8 cellular contexts compared by ENCODE assay signal in genomic region chr12:123063535-123063934, GRCh38.
DNase-seq lines count a peak whose midpoint lies in the region; ATAC-seq and TF ChIP-seq lines count a peak whose summit lies in the region.

No MANE protein-coding gene starts in this region.

- TF ChIP-seq POLR2A in gastroesophageal sphincter (IDR thresholded peaks at IDR 0.05) = no peak

- H3K36me3 ChIP-seq in mammary epithelial cell (ENCODE audit: insufficient read depth, low read length) (no peaks in the 10 kb centered on the region), PC-3 (ENCODE audit: low read depth, low read length) (no peaks in the 10 kb centered on the region), gastroesophageal sphincter (no peaks in the 10 kb centered on the region)

- peaks cover 17% of the 10 kb centered on the region for H3K4me1 ChIP-seq in mammary epithelial cell (ENCODE audit: insufficient read depth, low read length)
- peaks cover 26% of the 10 kb centered on the region for H3K4me1 ChIP-seq in PC-3 (ENCODE audit: insufficient read depth, low read length)
- H3K4me1 ChIP-seq in gastroesophageal sphincter = peaks cover 22 to 94% (median 59%) of the 10 kb centered on the region in 3 donors

- peaks cover 24% of the 10 kb centered on the region for H3K79me2 ChIP-seq in mammary epithelial cell (ENCODE audit: insufficient read depth, low read length)
- H3K79me2 ChIP-seq in PC-3 (ENCODE audit: low read length) = no peaks in the 10 kb centered on the region

- ATAC-seq in PC-3 (peak; percentile 4; the same call in 1 of the 2 replicates), gastroesophageal sphincter (no peak), HG03139 (IDR thresholded peaks at IDR 0.05; ENCODE audit: unreplicated experiment) (no peak)

- no peak overlapping the region for H3K27ac ChIP-seq in mammary epithelial cell (ENCODE audit: insufficient read depth, low read depth, low read length)
- peak overlapping the region; percentile 88 for H3K27ac ChIP-seq in PC-3 (ENCODE audit: low read length)
- H3K27ac ChIP-seq in gastroesophageal sphincter = peak overlapping the region in 3 of 4 donors; percentile 79 to 82 (median 80)
- H3K27ac ChIP-seq in temporal lobe (ENCODE audit: low read depth, low read length) = peak overlapping the region; percentile 77

- no peaks in the 10 kb centered on the region for H3K9me3 Mint-ChIP-seq in MCF 10A (ENCODE audit: unreplicated experiment)

- intact Hi-C loops in MCF 10A (cut with micrococcal nuclease) = no loop called here
- intact Hi-C loops in mammary epithelial cell (cut with micrococcal nuclease) = no loop called here
- intact Hi-C loops in PC-3 (cut with micrococcal nuclease) = no loop called here

- H3K4me1 Mint-ChIP-seq in MCF 10A (ENCODE audit: insufficient read depth, unreplicated experiment) = peaks cover 8% of the 10 kb centered on the region

- no peak overlapping the region for H3K4me3 ChIP-seq in mammary epithelial cell (replicated peaks in 1 of 3; ENCODE audit: insufficient read depth in 1 of 3, low read depth in 2 of 3, low read length in 3 of 3)
- no peak overlapping the region for H3K4me3 ChIP-seq in PC-3 (ENCODE audit: low read length)
- H3K4me3 ChIP-seq in gastroesophageal sphincter = no peak overlapping the region

- H3F3A ChIP-seq in PC-3 (ENCODE audit: low read length, unreplicated experiment) = no peaks in the 10 kb centered on the region

- H3K27me3 ChIP-seq in mammary epithelial cell (ENCODE audit: insufficient read depth, low read length) (no peaks in the 10 kb centered on the region), PC-3 (ENCODE audit: low read length) (no peaks in the 10 kb centered on the region), gastroesophageal sphincter (no peaks in the 10 kb centered on the region)

- peak; percentile 11 for TF ChIP-seq CTCF in MCF 10A (IDR thresholded peaks at IDR 0.05; ENCODE audit: unreplicated experiment)
- peak in 1 of 2 donors; percentile 40 for TF ChIP-seq CTCF in mammary epithelial cell (conservative IDR thresholded peaks at IDR 0.05 in 1 of 2, IDR thresholded peaks at IDR 0.05 in 1 of 2; ENCODE audit: extremely low read depth in 1 of 2, insufficient read depth in 1 of 2, low read depth in 1 of 2, low read length in 2 of 2)
- TF ChIP-seq CTCF in PC-3 (conservative IDR thresholded peaks at IDR 0.05; ENCODE audit: low read depth, low read length) = peak; percentile 54
- no peak for TF ChIP-seq CTCF in gastroesophageal sphincter (IDR thresholded peaks at IDR 0.05)

- peak; percentile 21 for DNase-seq in MCF 10A (ENCODE audit: unreplicated experiment)
- no peak for DNase-seq in mammary epithelial cell
- peak; percentile 14 for DNase-seq in PC-3
- DNase-seq in inferior parietal cortex (ENCODE audit: extremely low spot score) = no peak
- no peak for DNase-seq in T-helper 1 cell

- no peak overlapping the region for H3K27ac Mint-ChIP-seq in MCF 10A (ENCODE audit: low read depth, unreplicated experiment)

- no peak for TF ChIP-seq EP300 in gastroesophageal sphincter (IDR thresholded peaks at IDR 0.05)

- no peaks in the 10 kb centered on the region for H3K36me3 Mint-ChIP-seq in MCF 10A (ENCODE audit: insufficient read depth, unreplicated experiment)

- H4K20me1 ChIP-seq in mammary epithelial cell (ENCODE audit: insufficient read depth, low read length) = no peaks in the 10 kb centered on the region
- no peaks in the 10 kb centered on the region for H4K20me1 ChIP-seq in PC-3 (ENCODE audit: low read length)

- H2AFZ ChIP-seq in mammary epithelial cell (ENCODE audit: low read depth, low read length) = no peak overlapping the region
- no peak overlapping the region for H2AFZ ChIP-seq in PC-3 (ENCODE audit: low read length)

- dilution Hi-C loops in mammary epithelial cell (cut with HindIII; ENCODE audit: low sequenced_read_pairs) = loop anchor here (10.0 kb wide), 1 partner anchor 69 kb away; no protein-coding TSS in a partner anchor

- H3K4me3 Mint-ChIP-seq in MCF 10A (ENCODE audit: unreplicated experiment) = no peak overlapping the region

- H3K9me2 ChIP-seq in PC-3 (replicated peaks; ENCODE audit: low read length) = no peaks in the 10 kb centered on the region

- H3K9me3 ChIP-seq in mammary epithelial cell (replicated peaks; ENCODE audit: insufficient read depth, low read length) (no peaks in the 10 kb centered on the region), PC-3 (ENCODE audit: low read length) (no peaks in the 10 kb centered on the region), gastroesophageal sphincter (no peaks in the 10 kb centered on the region)

- CTCF ChIA-PET in MCF 10A (lab: Yijun Ruan, JAX) (interaction anchor here (1.6 kb wide), 1 partner anchor 21 kb away, joined by 9 read pairs; no protein-coding TSS in a partner anchor), mammary epithelial cell (lab: Charles Lee; ENCODE audit: low non-redundant PET) (interaction anchor here (0.6 kb wide), 1 partner anchor 165 kb away, joined by 5 read pairs; no protein-coding TSS in a partner anchor), PC-3 (lab: Charles Lee) (no interaction called here)

- in situ Hi-C loops in mammary epithelial cell (cut with MboI; ENCODE audit: low sequenced_read_pairs in 2 of 2) = no loop called here

- H3K27me3 Mint-ChIP-seq in MCF 10A (ENCODE audit: insufficient read depth, unreplicated experiment) = no peaks in the 10 kb centered on the region

- WGBS in mammary epithelial cell (ENCODE audit: low coverage, missing lambda C conversion rate) = 14% methylated on average over 2 of the region's 2 CpGs
- WGBS in gastroesophageal sphincter (ENCODE audit: low coverage in 1 of 2), 2 donors = no CpG with 5 or more reads among the region's 2 CpGs

- H3K9ac ChIP-seq in mammary epithelial cell (ENCODE audit: insufficient read depth, low read length) (no peak overlapping the region), PC-3 (ENCODE audit: low read length) (peak overlapping the region; percentile 51)

- BruUV-seq in MCF 10A (replicated peaks; lab: Mats Ljungman, UMichigan) (no TSS peak), mammary epithelial cell (replicated peaks; lab: Mats Ljungman, UMichigan) (no TSS peak), PC-3 (replicated peaks; lab: Mats Ljungman, UMichigan) (no TSS peak)

- POLR2A ChIA-PET in MCF 10A (lab: Yijun Ruan, JAX) (interaction anchor here (0.6 to 1.2 kb wide), 3 partner anchors 24 to 169 kb away, joined by 3 to 4 read pairs (median 4); partner anchors contain the start of genes MPHOSPH9 and MTRFR), PC-3 (lab: Charles Lee; ENCODE audit: unreplicated experiment) (no interaction called here)

- H3K4me2 ChIP-seq in mammary epithelial cell (ENCODE audit: insufficient read depth, low read depth, low read length) (no peak overlapping the region), PC-3 (ENCODE audit: low read length) (peak overlapping the region; percentile 58)

Comparison
In these comparisons a context has a peak if more than half of its experiments do, and no peak if none do; other contexts are left out.
1. DNase-seq: peak in MCF 10A (single experiment) and PC-3 (single experiment); none in mammary epithelial cell (single experiment), inferior parietal cortex (single experiment) and T-helper 1 cell (0 of 5).
2. CTCF ChIP-seq: peak in MCF 10A (single experiment) and PC-3 (single experiment); none in gastroesophageal sphincter (0 of 4).